Comparison of ENCODE assay signal across 15 cellular contexts in genomic region chr17:77483128-77483598, GRCh38.
"Had no signal": no experiment of that assay in that cellular context is flagged by ENCODE, and none has a peak within 500 bp of the region (broad histone marks: within the 10 kb centered on the region; RNA-seq: fewer than 3 reads in every experiment).

No MANE protein-coding gene starts in this region.

- H3K9me3 ChIP-seq: gastrocnemius medialis, left lung, right atrium auricular region, SJSA1, thoracic aorta had no signal

- H3K4me3 Mint-ChIP-seq: endodermal cell; memory B cell; natural killer cell treated with Interleukin-12 subunit alpha and Interleukin-12 subunit beta and Interleukin-15 and Interleukin-18, amount 100 ng/mL, for 72 hours had no signal

- H3K27ac ChIP-seq: gastrocnemius medialis, left lung, right atrium auricular region, SJSA1, thoracic aorta had no signal

- H3K4me3 ChIP-seq: gastrocnemius medialis, left lung, right atrium auricular region, SJSA1, smooth muscle cell, thoracic aorta had no signal

- H3K27me3 ChIP-seq: gastrocnemius medialis, left lung, right atrium auricular region, SJSA1 had no signal

- H3K36me3 Mint-ChIP-seq: natural killer cell treated with Interleukin-12 subunit alpha and Interleukin-12 subunit beta and Interleukin-15 and Interleukin-18, amount 100 ng/mL, for 72 hours had no signal

- ATAC-seq: activated CD4-positive, CD25-positive, alpha-beta regulatory T cell treated with anti-CD3 and anti-CD28 coated beads, Interleukin-2, amount 50 U/mL, for 24 hours; gastrocnemius medialis; left lung; natural killer cell treated with Interleukin-12 subunit alpha and Interleukin-12 subunit beta and Interleukin-15 and Interleukin-18, amount 100 ng/mL, for 72 hours; stimulated activated naive CD8-positive, alpha-beta T cell treated with anti-CD3 and anti-CD28 coated beads, Interleukin-15, amount 100 ng/mL, for 72 hours had no signal

- H3K27me3 Mint-ChIP-seq: memory B cell; natural killer cell treated with Interleukin-12 subunit alpha and Interleukin-12 subunit beta and Interleukin-15 and Interleukin-18, amount 100 ng/mL, for 72 hours; stimulated activated naive CD8-positive, alpha-beta T cell treated with anti-CD3 and anti-CD28 coated beads, Interleukin-15, amount 100 ng/mL, for 72 hours had no signal

- H3K4me2 ChIP-seq: smooth muscle cell had no signal

- DNase-seq: activated effector memory CD4-positive, alpha-beta T cell treated with anti-CD3 and anti-CD28 coated beads, Interleukin-2, amount 50 U/mL, for 16 hours; activated T-cell treated with anti-CD3 and anti-CD28 coated beads, Interleukin-2, amount 50 U/mL, for 48 hours; endodermal cell; gastrocnemius medialis; occipital lobe; stimulated activated naive CD8-positive, alpha-beta T cell treated with anti-CD3 and anti-CD28 coated beads, Interleukin-15, amount 100 ng/mL, for 72 hours; T-helper 9 cell had no signal

- H3K9me3 Mint-ChIP-seq: endodermal cell; memory B cell; natural killer cell treated with Interleukin-12 subunit alpha and Interleukin-12 subunit beta and Interleukin-15 and Interleukin-18, amount 100 ng/mL, for 72 hours; stimulated activated naive CD8-positive, alpha-beta T cell treated with anti-CD3 and anti-CD28 coated beads, Interleukin-15, amount 100 ng/mL, for 72 hours had no signal

- H3K27ac Mint-ChIP-seq: endodermal cell; memory B cell; natural killer cell treated with Interleukin-12 subunit alpha and Interleukin-12 subunit beta and Interleukin-15 and Interleukin-18, amount 100 ng/mL, for 72 hours had no signal
